In genomic region chr5:57133574-57133973, GRCh38 we compare ENCODE assay signal across 1 cellular context.
TF ChIP-seq lines count a peak whose summit lies in the region.

No MANE protein-coding gene starts in this region.

TF ChIP-seq in HepG2, 621 proteins besides CTCF, POLR2A, EP300 and RAD21 (continued from another document):
- no peak for TF ChIP-seq ZNF280B (CRISPR knock-in tag; IDR thresholded peaks at IDR 0.05; ENCODE audit: borderline replicate concordance)
- TF ChIP-seq ESRRA (CRISPR knock-in tag; IDR thresholded peaks at IDR 0.05; ENCODE audit: low read depth), result no peak
- TF ChIP-seq ZNF513 (CRISPR knock-in tag; conservative IDR thresholded peaks at IDR 0.05), result no peak
- no peak for TF ChIP-seq ZNF616 (CRISPR knock-in tag; IDR thresholded peaks at IDR 0.05; ENCODE audit: low read depth)
- no peak for TF ChIP-seq RERE (CRISPR knock-in tag; IDR thresholded peaks at IDR 0.05; ENCODE audit: low read depth)
- no peak for TF ChIP-seq HNF4G (IDR thresholded peaks at IDR 0.05; ENCODE audit: borderline replicate concordance, low read depth, low read length)
- TF ChIP-seq HNF4G (CRISPR knock-in tag; IDR thresholded peaks at IDR 0.05; ENCODE audit: borderline replicate concordance, low read depth), result no peak
